8 cellular contexts compared by ENCODE assay signal in the genomic region with DNA sequence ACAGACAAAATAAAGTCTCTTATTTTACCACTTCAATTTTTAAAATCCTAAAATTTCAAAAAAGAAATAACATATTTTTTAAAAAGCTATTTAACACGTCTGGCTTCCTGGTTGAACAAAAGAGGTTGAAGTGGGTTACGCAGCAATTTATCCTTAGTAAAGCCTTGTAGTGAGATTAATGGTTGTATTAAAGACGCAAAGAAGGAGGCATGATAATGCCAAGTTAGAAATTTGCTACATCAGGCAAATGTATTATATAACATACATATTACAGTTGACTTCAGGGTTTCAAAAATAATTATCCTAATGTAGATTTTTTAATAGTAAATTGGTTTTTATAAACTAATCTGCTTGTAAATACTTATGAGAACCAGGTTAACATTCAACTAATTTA. TPM values are rescaled to one million over a fixed set of nuclear protein-coding genes. Genes with fewer than 3 reads are reported as not detected.
DNase-seq lines count a peak whose midpoint lies in the region; ATAC-seq and TF ChIP-seq lines count a peak whose summit lies in the region.

No MANE protein-coding gene starts in this region.

- no peaks in the 10 kb centered on the region for H3K9me1 ChIP-seq in IMR-90 (ENCODE audit: insufficient read depth, low read length)

- peaks cover 20% of the 10 kb centered on the region for H3K4me1 ChIP-seq in CD8-positive, alpha-beta T cell (ENCODE audit: insufficient read depth, low read length)
- H3K4me1 ChIP-seq in IMR-90 (ENCODE audit: control insufficient read depth, insufficient read depth, low read length) (peaks cover 3% of the 10 kb centered on the region), neuron (ENCODE audit: insufficient read depth, low read length) (peaks cover 16% of the 10 kb centered on the region)

- peak overlapping the region; percentile 52 for H3K27ac Mint-ChIP-seq in CD8-positive, alpha-beta T cell

- H3K36me3 ChIP-seq in CD8-positive, alpha-beta T cell (ENCODE audit: insufficient read depth, low read length) = no peaks in the 10 kb centered on the region
- H3K36me3 ChIP-seq in IMR-90 (ENCODE audit: control insufficient read depth, insufficient read depth, low read length) (no peaks in the 10 kb centered on the region), neuron (ENCODE audit: insufficient read depth, low read length) (no peaks in the 10 kb centered on the region)

- no peak overlapping the region for H2AK5ac ChIP-seq in IMR-90 (ENCODE audit: low read depth, low read length)

- no peak for TF ChIP-seq POLR2A in IMR-90 (IDR thresholded peaks at IDR 0.05; ENCODE audit: low read depth, low read length)

- H2AFZ ChIP-seq in IMR-90 (replicated peaks; ENCODE audit: low read length, poor library complexity) (no peak overlapping the region), neuron (ENCODE audit: low read depth, low read length) (no peak overlapping the region)

- no peak overlapping the region for H2BK15ac ChIP-seq in IMR-90 (ENCODE audit: low read depth, low read length)

- peak overlapping the region; percentile 37 for H3K4me3 Mint-ChIP-seq in CD8-positive, alpha-beta T cell

- H3K18ac ChIP-seq in IMR-90 (ENCODE audit: low read depth, low read length) = no peak overlapping the region

- no peak overlapping the region for H4K8ac ChIP-seq in IMR-90 (ENCODE audit: low read depth in 2 of 2, low read length in 2 of 2)

- peaks cover 8% of the 10 kb centered on the region for H3K36me3 Mint-ChIP-seq in CD8-positive, alpha-beta T cell

- intact Hi-C loops in CD8-positive, alpha-beta T cell (cut with DNase I, micrococcal nuclease) = loop anchor here (1.0 to 10.0 kb wide), 5 partner anchors 14 to 158 kb away; a partner anchor contains a TSS
- intact Hi-C loops in IMR-90 (cut with micrococcal nuclease) (loop anchor here (5.0 kb wide), 1 partner anchor 34 kb away; a partner anchor contains a TSS), dorsolateral prefrontal cortex (cut with DNase I) (loop anchor here in 1 of 2 donors (2.0 kb wide), 1 partner anchor 36 kb away; a partner anchor contains a TSS)

- H3K4me2 ChIP-seq in IMR-90 (ENCODE audit: low read depth, low read length) = peak overlapping the region; percentile 74; the same call in 1 of the 2 replicates

- POLR2A ChIA-PET in CD8-positive, alpha-beta T cell (lab: Charles Lee) = interaction anchor here (0.5 to 2.0 kb wide), 3 partner anchors 15 to 36 kb away, joined by 3 to 12 read pairs (median 3); a partner anchor contains a TSS
- POLR2A ChIA-PET in IMR-90 (lab: Charles Lee; ENCODE audit: unreplicated experiment) = interaction anchor here (0.6 kb wide), 1 partner anchor 703 kb away, joined by 4 read pairs; no protein-coding TSS in a partner anchor

- peak overlapping the region; percentile 39; the same call in 1 of the 2 replicates for H3K23ac ChIP-seq in IMR-90 (ENCODE audit: low read depth, low read length)

- H3K14ac ChIP-seq in IMR-90 (replicated peaks; ENCODE audit: low read depth, low read length) = no peak overlapping the region

- peak overlapping the region; percentile 50 for H3K4me3 ChIP-seq in CD8-positive, alpha-beta T cell (ENCODE audit: low read depth, low read length)
- H3K4me3 ChIP-seq in IMR-90 (ENCODE audit: insufficient read depth, low read depth, low read length) (no peak overlapping the region), dorsolateral prefrontal cortex (peak overlapping the region; percentile 31 to 89 (median 65)), neuron (ENCODE audit: low read length) (peak overlapping the region; percentile 72)

- H2BK20ac ChIP-seq in IMR-90 (ENCODE audit: low read depth, low read length) = no peak overlapping the region

- H4K5ac ChIP-seq in IMR-90 (ENCODE audit: low read depth, low read length) = no peak overlapping the region

- H3K4me1 Mint-ChIP-seq in CD8-positive, alpha-beta T cell (ENCODE audit: low read depth) = peaks cover 38% of the 10 kb centered on the region

- H2BK5ac ChIP-seq in IMR-90 (ENCODE audit: low read depth, low read length, poor library complexity, severe bottlenecking) = peak overlapping the region; percentile 46

- DNase-seq in CD8-positive, alpha-beta T cell = no peak
- no peak for DNase-seq in IMR-90
- no peak for DNase-seq in dorsolateral prefrontal cortex
- no peak for DNase-seq in amniotic stem cell (lab: John Stamatoyannopoulos, UW)
- no peak for DNase-seq in T-helper 9 cell
- DNase-seq in activated CD4-positive, CD25-positive, alpha-beta regulatory T cell treated with anti-CD3 and anti-CD28 coated beads, Interleukin-2, amount 50 U/mL, for 72 hours = no peak

- no peaks in the 10 kb centered on the region for H3K9me3 Mint-ChIP-seq in CD8-positive, alpha-beta T cell

- TF ChIP-seq RAD21 in IMR-90 (IDR thresholded peaks at IDR 0.05; ENCODE audit: low read length) = no peak

- no peak for TF ChIP-seq CTCF in CD8-positive, alpha-beta T cell (IDR thresholded peaks at IDR 0.05)
- TF ChIP-seq CTCF in IMR-90 (conservative IDR thresholded peaks at IDR 0.05; ENCODE audit: low read depth, low read length) (no peak), dorsolateral prefrontal cortex (IDR thresholded peaks at IDR 0.05 in 54 of 56, conservative IDR thresholded peaks at IDR 0.05 in 2 of 56; ENCODE audit: low read depth in 1 of 56, partially characterized antibody in 56 of 56) (peak in 2 of 56 donors; percentile 3 to 6)

- peaks cover 8% of the 10 kb centered on the region; the same call in 1 of the 2 replicates for H4K20me1 ChIP-seq in IMR-90 (ENCODE audit: insufficient read depth, low read length)

- no peaks in the 10 kb centered on the region for H3K9me3 ChIP-seq in CD8-positive, alpha-beta T cell (ENCODE audit: low read length)
- H3K9me3 ChIP-seq in IMR-90 (ENCODE audit: control insufficient read depth, insufficient read depth, low read length) = no peaks in the 10 kb centered on the region
- no peaks in the 10 kb centered on the region for H3K9me3 ChIP-seq in neuron (ENCODE audit: low read length)

- in situ Hi-C loops in IMR-90 (cut with MboI; ENCODE audit: low sequenced_read_pairs) = no loop called here

- H3K27me3 ChIP-seq in CD8-positive, alpha-beta T cell (ENCODE audit: insufficient read depth, low read length) = no peaks in the 10 kb centered on the region
- H3K27me3 ChIP-seq in IMR-90 (ENCODE audit: control insufficient read depth, insufficient read depth, low read length) (no peaks in the 10 kb centered on the region), dorsolateral prefrontal cortex (no peaks in the 10 kb centered on the region), neuron (ENCODE audit: insufficient read depth, low read length) (no peaks in the 10 kb centered on the region)

- no peak overlapping the region for H4K91ac ChIP-seq in IMR-90 (ENCODE audit: insufficient read depth, low read depth, low read length)

- H3K9ac ChIP-seq in IMR-90 (ENCODE audit: low read depth, low read length) = no peak overlapping the region

- no peak overlapping the region for H3K4ac ChIP-seq in IMR-90 (ENCODE audit: low read depth, low read length)

- no peak overlapping the region for H2BK120ac ChIP-seq in IMR-90 (ENCODE audit: low read depth, low read length)

- BruUV-seq in IMR-90 (replicated peaks; lab: Mats Ljungman, UMichigan) = no TSS peak

- H3K27me3 Mint-ChIP-seq in CD8-positive, alpha-beta T cell (ENCODE audit: low read depth) = no peaks in the 10 kb centered on the region

- no peak overlapping the region for H2AK9ac ChIP-seq in IMR-90 (replicated peaks; ENCODE audit: low read depth, low read length, poor library complexity)

- dilution Hi-C loops in IMR-90 (cut with HindIII; ENCODE audit: low sequenced_read_pairs, unreplicated experiment) = no loop called here

- WGBS in IMR-90 (ENCODE audit: extremely low coverage in 2 of 2, insufficient read length in 1 of 2), 2 experiments = no CpG with 5 or more reads among the region's 3 CpGs

- peaks cover 2 to 37% of the 10 kb centered on the region in 2 experiments; a peak in 3 of 4 replicates for H3K79me1 ChIP-seq in IMR-90 (ENCODE audit: low read depth in 1 of 2, low read length in 2 of 2)

- peak overlapping the region; percentile 18 for H3K27ac ChIP-seq in CD8-positive, alpha-beta T cell (ENCODE audit: low read depth, low read length)
- H3K27ac ChIP-seq in IMR-90 (ENCODE audit: insufficient read depth, low read length) (no peak overlapping the region), dorsolateral prefrontal cortex (peak overlapping the region in 55 of 59 donors; percentile 38 to 92 (median 80))

- CTCF ChIA-PET in CD8-positive, alpha-beta T cell (lab: Charles Lee) = interaction anchor here (2.5 kb wide), 1 partner anchor 35 kb away, joined by 7 read pairs; a partner anchor contains a TSS
- CTCF ChIA-PET in IMR-90 (lab: Yijun Ruan, JAX) = no interaction called here

- no peak overlapping the region for H3K56ac ChIP-seq in IMR-90 (ENCODE audit: extremely low read depth, insufficient read depth, low read length)

- peak; percentile 8 for ATAC-seq in CD8-positive, alpha-beta T cell
- ATAC-seq in IMR-90 (ENCODE audit: low read depth) (peak; percentile 19; the same call in 1 of the 2 replicates), HG03196 (IDR thresholded peaks at IDR 0.05; ENCODE audit: unreplicated experiment) (no peak)

TF ChIP-seq in IMR-90, 13 proteins besides CTCF, POLR2A, EP300 and RAD21 (continues in another document):
- TF ChIP-seq FOS (IDR thresholded peaks at IDR 0.05; ENCODE audit: low read depth, low read length) (no peak), BHLHE40 (IDR thresholded peaks at IDR 0.05; ENCODE audit: low read depth, low read length) (no peak), CHD1 (IDR thresholded peaks at IDR 0.05; ENCODE audit: low read depth, low read length) (no peak), RCOR1 (IDR thresholded peaks at IDR 0.05; ENCODE audit: insufficient replicate concordance, low read length) (no peak), MXI1 (IDR thresholded peaks at IDR 0.05; ENCODE audit: borderline replicate concordance, low read depth, low read length) (no peak), RFX5 (IDR thresholded peaks at IDR 0.05; ENCODE audit: low read depth, low read length) (no peak), MAZ (IDR thresholded peaks at IDR 0.05; ENCODE audit: borderline replicate concordance, low read depth, low read length) (no peak)
- TF ChIP-seq, protein P1, sequence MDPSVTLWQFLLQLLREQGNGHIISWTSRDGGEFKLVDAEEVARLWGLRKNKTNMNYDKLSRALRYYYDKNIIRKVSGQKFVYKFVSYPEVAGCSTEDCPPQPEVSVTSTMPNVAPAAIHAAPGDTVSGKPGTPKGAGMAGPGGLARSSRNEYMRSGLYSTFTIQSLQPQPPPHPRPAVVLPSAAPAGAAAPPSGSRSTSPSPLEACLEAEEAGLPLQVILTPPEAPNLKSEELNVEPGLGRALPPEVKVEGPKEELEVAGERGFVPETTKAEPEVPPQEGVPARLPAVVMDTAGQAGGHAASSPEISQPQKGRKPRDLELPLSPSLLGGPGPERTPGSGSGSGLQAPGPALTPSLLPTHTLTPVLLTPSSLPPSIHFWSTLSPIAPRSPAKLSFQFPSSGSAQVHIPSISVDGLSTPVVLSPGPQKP (IDR thresholded peaks at IDR 0.05; ENCODE audit: borderline replicate concordance, low read depth, low read length) = no peak

RNA-seq across cellular contexts. Expression of a gene that starts 35.3 kb away (rescaled TPM):
- total RNA-seq in CD8-positive, alpha-beta T cell = 10 to 100 TPM; 29.6 to 29.7 TPM
- total RNA-seq in IMR-90 (2012; rRNA removed) (75.3 and 77.2 TPM in 2 replicates), dorsolateral prefrontal cortex (100 to 1,000 TPM in 88 of 120 experiments, 10 to 100 TPM in 32; 75.6 to 126 (median 105) TPM)
- 28.5 and 30.5 TPM in 2 replicates for polyA plus RNA-seq in IMR-90 (2012; rRNA removed)
- 6.8 and 8.8 TPM in 2 replicates for polyA plus RNA-seq in IMR-90 (2012; cell fraction: cytosol; rRNA removed)
- 13.9 and 48.1 TPM in 2 replicates for polyA plus RNA-seq in IMR-90 (2012; cell fraction: nucleus; rRNA removed; ENCODE audit: low replicate concordance)
